11 cellular contexts compared by ENCODE assay signal in genomic region chr12:49190317-49190716, GRCh38. TPM values are rescaled to one million over a fixed set of nuclear protein-coding genes. Genes with fewer than 3 reads are reported as not detected.
DNase-seq lines count a peak whose midpoint lies in the region; ATAC-seq and TF ChIP-seq lines count a peak whose summit lies in the region.
"Had no signal": no experiment of that assay in that cellular context is flagged by ENCODE, and none has a peak within 500 bp of the region (broad histone marks: within the 10 kb centered on the region; RNA-seq: fewer than 3 reads in every experiment).

No MANE protein-coding gene starts in this region.

- WGBS in esophagus muscularis mucosa, result 77% methylated on average over 6 of the region's 6 CpGs
- 94% methylated on average over 6 of the region's 6 CpGs for WGBS in smooth muscle cell (ENCODE audit: low lambda C conversion rate)

- no peak overlapping the region for H3K9ac ChIP-seq in smooth muscle cell (ENCODE audit: low read depth)

- H3K9me3 ChIP-seq in esophagus muscularis mucosa (no peaks in the 10 kb centered on the region), smooth muscle cell (replicated peaks; ENCODE audit: low read depth) (no peaks in the 10 kb centered on the region)
- H3K9me3 ChIP-seq: colonic mucosa had no signal

- H3K27me3 ChIP-seq in esophagus muscularis mucosa (no peaks in the 10 kb centered on the region), smooth muscle cell (ENCODE audit: low read depth) (no peaks in the 10 kb centered on the region)
- H3K27me3 ChIP-seq: colonic mucosa had no signal

- H3K36me3 ChIP-seq in esophagus muscularis mucosa (peaks cover 12 to 14% (median 13%) of the 10 kb centered on the region in 4 donors), smooth muscle cell (ENCODE audit: low read depth) (peaks cover 5% of the 10 kb centered on the region)
- H3K36me3 ChIP-seq: colonic mucosa had no signal

- intact Hi-C loops in esophagus muscularis mucosa (cut with DNase I), result no loop called here

- H4K20me1 ChIP-seq in smooth muscle cell (ENCODE audit: low read depth), result peaks cover 31% of the 10 kb centered on the region

- H3K4me1 ChIP-seq in esophagus muscularis mucosa (peaks cover 16 to 35% (median 29%) of the 10 kb centered on the region in 4 donors), smooth muscle cell (ENCODE audit: low read depth) (peaks cover 30% of the 10 kb centered on the region)

- DNase-seq in NCI-H524 (lab: John Stamatoyannopoulos, UW) (peak; percentile 67 to 79), NCI-H524 treated with DMSO at 0.1 percent for 48 hours (lab: John Stamatoyannopoulos, UW) (no peak), NCI-H510A (lab: John Stamatoyannopoulos, UW) (peak; percentile 54), esophagus muscularis mucosa (ENCODE audit: extremely low spot score) (no peak), smooth muscle cell (lab: John Stamatoyannopoulos, UW; ENCODE audit: unreplicated experiment) (no peak), GM20000 (ENCODE audit: low spot score) (no peak), ecto neural progenitor cell (ENCODE audit: low spot score) (no peak)
- DNase-seq: ACHN, colonic mucosa, T-helper 9 cell had no signal

- H3K4me2 ChIP-seq in smooth muscle cell, result no peak overlapping the region

- ATAC-seq in GM19023 (IDR thresholded peaks at IDR 0.05; ENCODE audit: unreplicated experiment), result no peak

- TF ChIP-seq POLR2A in esophagus muscularis mucosa (IDR thresholded peaks at IDR 0.05; ENCODE audit: low read depth), result no peak

- peak overlapping the region; percentile 95 to 100 (median 98) for H3K27ac ChIP-seq in esophagus muscularis mucosa (replicated peaks in 1 of 4)
- no peak overlapping the region for H3K27ac ChIP-seq in smooth muscle cell (ENCODE audit: low read depth)

- no peak for TF ChIP-seq CTCF in esophagus muscularis mucosa (IDR thresholded peaks at IDR 0.05)
- no peak for TF ChIP-seq CTCF in smooth muscle cell (IDR thresholded peaks at IDR 0.05; ENCODE audit: borderline replicate concordance, insufficient read depth, poor library complexity, severe bottlenecking)
- TF ChIP-seq CTCF in GM20000 (IDR thresholded peaks at IDR 0.05; ENCODE audit: extremely low read depth, missing control alignments), result no peak

- peak overlapping the region; percentile 5 for H2AFZ ChIP-seq in smooth muscle cell (ENCODE audit: low read depth)

- no peak overlapping the region for H3K4me3 ChIP-seq in esophagus muscularis mucosa
- no peak overlapping the region for H3K4me3 ChIP-seq in smooth muscle cell
- H3K4me3 ChIP-seq: colonic mucosa had no signal

- H3K79me2 ChIP-seq in smooth muscle cell (ENCODE audit: low read depth), result peaks cover 40% of the 10 kb centered on the region

- no peak for TF ChIP-seq EP300 in esophagus muscularis mucosa (IDR thresholded peaks at IDR 0.05)

- H3F3A ChIP-seq in smooth muscle cell (ENCODE audit: low read depth), result peaks cover 24% of the 10 kb centered on the region

RNA-seq across cellular contexts. Expression of gene TUBA1A, which starts 1.4 kb away (rescaled TPM):
- total RNA-seq in esophagus muscularis mucosa (1,000 to 10,000 TPM in 2 of 4 donors, 100 to 1,000 TPM in 2; 534 to 1,110 (median 887) TPM), smooth muscle cell (1,161 and 1,305 TPM in 2 replicates)
- polyA plus RNA-seq in smooth muscle cell, result 981 and 1,375 TPM in 2 replicates

RNA-seq across cellular contexts. Expression of gene TUBA1B, which starts 59.1 kb away (rescaled TPM):
- total RNA-seq in esophagus muscularis mucosa, result 1,000 to 10,000 TPM in 1 of 4 donors, 100 to 1,000 TPM in 3; 739 to 1,057 (median 846) TPM
- total RNA-seq in smooth muscle cell, result 1,427 and 1,487 TPM in 2 replicates
- 1,057 and 1,405 TPM in 2 replicates for polyA plus RNA-seq in smooth muscle cell

Comparison
In these comparisons a context has a peak if more than half of its experiments do, and no peak if none do; other contexts are left out.
1. DNase-seq: peak in NCI-H524 (2 of 2) and NCI-H510A (single experiment); none in NCI-H524 treated with DMSO at 0.1 percent for 48 hours (single experiment), esophagus muscularis mucosa (single experiment), smooth muscle cell (single experiment), GM20000 (single experiment) and ecto neural progenitor cell (single experiment).